3 cellular contexts compared by ENCODE assay signal in genomic region chr7:28414453-28414852, GRCh38.
TF ChIP-seq lines count a peak whose summit lies in the region.

No MANE protein-coding gene starts in this region.

TF ChIP-seq in A549, 52 proteins besides CTCF, POLR2A, EP300 and RAD21 (continued from another document):
- TF ChIP-seq ZFP36 (IDR thresholded peaks at IDR 0.05; ENCODE audit: borderline replicate concordance, partially characterized antibody) (no peak), HOXB5 (CRISPR knock-in tag; IDR thresholded peaks at IDR 0.05) (no peak), CHD4 (IDR thresholded peaks at IDR 0.05; ENCODE audit: borderline replicate concordance) (no peak), HOXB13 (CRISPR knock-in tag; IDR thresholded peaks at IDR 0.05; ENCODE audit: low read depth) (no peak), E2F6 (IDR thresholded peaks at IDR 0.05; ENCODE audit: borderline replicate concordance, low read depth) (no peak), PHF8 (IDR thresholded peaks at IDR 0.05; ENCODE audit: borderline replicate concordance, low read depth) (no peak), HDAC2 (IDR thresholded peaks at IDR 0.05) (no peak), FOXS1 (CRISPR knock-in tag; IDR thresholded peaks at IDR 0.05) (no peak), JUNB (IDR thresholded peaks at IDR 0.05) (no peak), MAZ (IDR thresholded peaks at IDR 0.05; ENCODE audit: borderline replicate concordance, low read depth, low read length) (no peak), MAX (IDR thresholded peaks at IDR 0.05) (no peak), HOXA7 (CRISPR knock-in tag; IDR thresholded peaks at IDR 0.05) (no peak), USF2 (IDR thresholded peaks at IDR 0.05) (no peak), TFCP2L1 (CRISPR knock-in tag; IDR thresholded peaks at IDR 0.05) (no peak), ZNF302 (CRISPR knock-in tag; IDR thresholded peaks at IDR 0.05) (no peak), HES2 (IDR thresholded peaks at IDR 0.05) (no peak), BHLHE40 (IDR thresholded peaks at IDR 0.05; ENCODE audit: low read depth, low read length) (no peak), JUN (IDR thresholded peaks at IDR 0.05) (no peak), NPAS2 (CRISPR knock-in tag; IDR thresholded peaks at IDR 0.05; ENCODE audit: borderline replicate concordance) (no peak)

TF ChIP-seq in HEK293, 187 proteins besides CTCF, POLR2A, EP300 and RAD21 (continued from another document):
- TF ChIP-seq ZNF24 (tag by site-specific recombination; IDR thresholded peaks at IDR 0.05) (no peak), ZNF2 (tag by site-specific recombination; IDR thresholded peaks at IDR 0.05) (no peak), ATF2 (tag by site-specific recombination; IDR thresholded peaks at IDR 0.05; ENCODE audit: low read depth) (peak; percentile 82), ZBTB7A (tag by site-specific recombination; IDR thresholded peaks at IDR 0.05; ENCODE audit: low read depth) (no peak), PRDM6 (tag by site-specific recombination; IDR thresholded peaks at IDR 0.05) (peak; percentile 47; the same call in 1 of the 2 replicates), ZNF596 (tag by site-specific recombination; IDR thresholded peaks at IDR 0.05) (no peak), ZNF214 (tag by site-specific recombination; IDR thresholded peaks at IDR 0.05; ENCODE audit: borderline replicate concordance) (no peak), ZNF560 (tag by site-specific recombination; IDR thresholded peaks at IDR 0.05; ENCODE audit: borderline replicate concordance) (no peak), ZNF433 (tag by site-specific recombination; IDR thresholded peaks at IDR 0.05; ENCODE audit: low read depth) (no peak)

TF ChIP-seq in GM12878, 131 proteins besides CTCF, POLR2A, EP300 and RAD21 (continued from another document):
- TF ChIP-seq CEBPB (IDR thresholded peaks at IDR 0.05; ENCODE audit: borderline replicate concordance in 1 of 2, low read depth in 2 of 2, low read length in 2 of 2): 0 out of 4 replicates have a peak, but pooled peaks of 1 of the 2 experiments have one; percentile 32
- no peak for TF ChIP-seq ETV6 (conservative IDR thresholded peaks at IDR 0.05 in 1 of 2, IDR thresholded peaks at IDR 0.05 in 1 of 2; ENCODE audit: borderline replicate concordance in 1 of 2, low read depth in 1 of 2)
